In genomic region chr6:167947716-167948115, GRCh38 we compare ENCODE assay signal across 27 cellular contexts. TPM values are rescaled to one million over a fixed set of nuclear protein-coding genes. Genes with fewer than 3 reads are reported as not detected.
DNase-seq lines count a peak whose midpoint lies in the region; TF ChIP-seq lines count a peak whose summit lies in the region.
"Had no signal": no experiment of that assay in that cellular context is flagged by ENCODE, and none has a peak within 500 bp of the region (broad histone marks: within the 10 kb centered on the region; RNA-seq: fewer than 3 reads in every experiment).

No MANE protein-coding gene starts in this region.

- H3K9me3 ChIP-seq in mesenchymal stem cell (ENCODE audit: control insufficient read depth, low read length), result no peaks in the 10 kb centered on the region
- H3K9me3 ChIP-seq: BE2C, BLaER1 had no signal

- intact Hi-C loops in activated T-helper 1 cell treated with anti-CD3 and anti-CD28 coated beads, Interleukin-12 subunit alpha, Interleukin-12 subunit beta, Interleukin-2, Interleukin-4 antibody, amounts not matched to agents 30 ng/mL and 10 ng/mL and 1 ng/mL, durations not matched to agents 14 hours and 24 hours and 36 hours (cut with micrococcal nuclease), result no loop called here

- TF ChIP-seq CTCF in glutamatergic neuron (IDR thresholded peaks at IDR 0.05; ENCODE audit: partially characterized antibody, unreplicated experiment) (no peak), osteocyte (IDR thresholded peaks at IDR 0.05) (no peak)

- H3K9me3 Mint-ChIP-seq in glutamatergic neuron (ENCODE audit: unreplicated experiment), result peaks cover 5% of the 10 kb centered on the region
- H3K9me3 Mint-ChIP-seq in activated T-helper 1 cell treated with anti-CD3 and anti-CD28 coated beads, Interleukin-12 subunit alpha, Interleukin-12 subunit beta, Interleukin-2, Interleukin-4 antibody, amounts not matched to agents 30 ng/mL and 10 ng/mL and 1 ng/mL, durations not matched to agents 14 hours and 24 hours and 36 hours, result no peaks in the 10 kb centered on the region
- H3K9me3 Mint-ChIP-seq in osteocyte (ENCODE audit: unreplicated experiment), result no peaks in the 10 kb centered on the region
- H3K9me3 Mint-ChIP-seq: CD4-positive, alpha-beta memory T cell; CD4-positive, CD25-positive, alpha-beta regulatory T cell; CD8-positive, alpha-beta memory T cell had no signal

- H3K27me3 Mint-ChIP-seq in glutamatergic neuron (ENCODE audit: unreplicated experiment) (peaks cover 5% of the 10 kb centered on the region), osteocyte (ENCODE audit: unreplicated experiment) (no peaks in the 10 kb centered on the region)
- no peaks in the 10 kb centered on the region for H3K27me3 Mint-ChIP-seq in activated T-helper 1 cell treated with anti-CD3 and anti-CD28 coated beads, Interleukin-12 subunit alpha, Interleukin-12 subunit beta, Interleukin-2, Interleukin-4 antibody, amounts not matched to agents 30 ng/mL and 10 ng/mL and 1 ng/mL, durations not matched to agents 14 hours and 24 hours and 36 hours (ENCODE audit: insufficient read depth)
- H3K27me3 Mint-ChIP-seq: CD4-positive, alpha-beta memory T cell; CD4-positive, CD25-positive, alpha-beta regulatory T cell; CD8-positive, alpha-beta memory T cell had no signal

- H3K4me3 Mint-ChIP-seq in glutamatergic neuron (ENCODE audit: unreplicated experiment) (no peak overlapping the region), osteocyte (ENCODE audit: unreplicated experiment) (no peak overlapping the region)
- H3K4me3 Mint-ChIP-seq in activated T-helper 1 cell treated with anti-CD3 and anti-CD28 coated beads, Interleukin-12 subunit alpha, Interleukin-12 subunit beta, Interleukin-2, Interleukin-4 antibody, amounts not matched to agents 30 ng/mL and 10 ng/mL and 1 ng/mL, durations not matched to agents 14 hours and 24 hours and 36 hours, result no peak overlapping the region
- H3K4me3 Mint-ChIP-seq: CD14-positive monocyte; CD4-positive, alpha-beta memory T cell; CD8-positive, alpha-beta memory T cell had no signal

- peaks cover 23 to 87% of the 10 kb centered on the region in 2 experiments for H3K36me3 ChIP-seq in mesenchymal stem cell (ENCODE audit: control insufficient read depth in 1 of 2, insufficient read depth in 2 of 2, low read depth in 1 of 2, low read length in 2 of 2)

- H3K14ac ChIP-seq in mesenchymal stem cell (ENCODE audit: low read length in 2 of 2), result no peak overlapping the region

- no peak overlapping the region for H4K91ac ChIP-seq in mesenchymal stem cell (ENCODE audit: low read length)

- H2BK120ac ChIP-seq in mesenchymal stem cell (ENCODE audit: low read depth, low read length), result no peak overlapping the region

- no peak overlapping the region for H2BK5ac ChIP-seq in mesenchymal stem cell (ENCODE audit: low read depth, low read length, poor library complexity, severe bottlenecking)

- no peak overlapping the region for H3K4me3 ChIP-seq in mesenchymal stem cell (ENCODE audit: insufficient read depth in 1 of 2, low read depth in 1 of 2, low read length in 2 of 2)
- H3K4me3 ChIP-seq: BLaER1, GM12878 had no signal

- no peak overlapping the region for H3K4ac ChIP-seq in mesenchymal stem cell (ENCODE audit: low read depth in 1 of 2, low read length in 2 of 2)

- H4K8ac ChIP-seq in mesenchymal stem cell (ENCODE audit: low read length), result no peak overlapping the region

- peaks cover 20% of the 10 kb centered on the region for H3K4me1 ChIP-seq in mesenchymal stem cell (ENCODE audit: control insufficient read depth, insufficient read depth, low read depth, low read length)
- H3K4me1 ChIP-seq: BE2C had no signal

- no peak overlapping the region for H2AFZ ChIP-seq in mesenchymal stem cell (ENCODE audit: low read depth, low read length)

- peak overlapping the region; percentile 46 for H3K27ac ChIP-seq in mesenchymal stem cell (ENCODE audit: low read length, poor library complexity, severe bottlenecking)
- H3K27ac ChIP-seq: BLaER1 had no signal

- no peak overlapping the region for H3K23ac ChIP-seq in mesenchymal stem cell (ENCODE audit: low read length in 2 of 2)

- H3K4me1 Mint-ChIP-seq in glutamatergic neuron (ENCODE audit: low read depth, unreplicated experiment) (peaks cover 17% of the 10 kb centered on the region), osteocyte (ENCODE audit: unreplicated experiment) (peaks cover 1% of the 10 kb centered on the region)
- no peaks in the 10 kb centered on the region for H3K4me1 Mint-ChIP-seq in activated T-helper 1 cell treated with anti-CD3 and anti-CD28 coated beads, Interleukin-12 subunit alpha, Interleukin-12 subunit beta, Interleukin-2, Interleukin-4 antibody, amounts not matched to agents 30 ng/mL and 10 ng/mL and 1 ng/mL, durations not matched to agents 14 hours and 24 hours and 36 hours (ENCODE audit: low read depth)
- H3K4me1 Mint-ChIP-seq: CD14-positive monocyte; CD4-positive, alpha-beta memory T cell; CD4-positive, CD25-positive, alpha-beta regulatory T cell; CD8-positive, alpha-beta memory T cell had no signal

- peaks cover 26% of the 10 kb centered on the region for H3K36me3 Mint-ChIP-seq in glutamatergic neuron (ENCODE audit: unreplicated experiment)
- peaks cover 24% of the 10 kb centered on the region for H3K36me3 Mint-ChIP-seq in activated T-helper 1 cell treated with anti-CD3 and anti-CD28 coated beads, Interleukin-12 subunit alpha, Interleukin-12 subunit beta, Interleukin-2, Interleukin-4 antibody, amounts not matched to agents 30 ng/mL and 10 ng/mL and 1 ng/mL, durations not matched to agents 14 hours and 24 hours and 36 hours (ENCODE audit: low read depth)
- peaks cover 60% of the 10 kb centered on the region for H3K36me3 Mint-ChIP-seq in osteocyte (ENCODE audit: unreplicated experiment)
- H3K36me3 Mint-ChIP-seq: CD14-positive monocyte had no signal

- H2BK15ac ChIP-seq in mesenchymal stem cell (ENCODE audit: low read depth, poor library complexity, severe bottlenecking), result no peak overlapping the region

- H3K4me2 ChIP-seq in mesenchymal stem cell (ENCODE audit: low read length, poor library complexity, severe bottlenecking), result no peak overlapping the region
- H3K4me2 ChIP-seq: BLaER1 had no signal

- peaks cover 18% of the 10 kb centered on the region for H3K79me1 ChIP-seq in mesenchymal stem cell (replicated peaks; ENCODE audit: low read length, poor library complexity, severe bottlenecking)

- H3K9ac ChIP-seq in mesenchymal stem cell (ENCODE audit: low read length), result no peak overlapping the region
- H3K9ac ChIP-seq: BLaER1 had no signal

- DNase-seq in SK-N-DZ (ENCODE audit: low spot score) (peak; percentile 36), glutamatergic neuron (no peak), mesenchymal stem cell (no peak), osteocyte (ENCODE audit: extremely low spot score, unreplicated experiment) (no peak), NCI-H2196 (lab: John Stamatoyannopoulos, UW; ENCODE audit: unreplicated experiment) (no peak)
- DNase-seq in activated T-helper 1 cell treated with anti-CD3 and anti-CD28 coated beads, Interleukin-12 subunit alpha, Interleukin-12 subunit beta, Interleukin-2, Interleukin-4 antibody, amounts not matched to agents 30 ng/mL and 10 ng/mL and 1 ng/mL, durations not matched to agents 14 hours and 24 hours and 36 hours (ENCODE audit: low spot score), result no peak
- DNase-seq: 8988T; ACHN; BE2C; C1 segment of cervical spinal cord; CD4-positive, alpha-beta memory T cell; CD4-positive, CD25-positive, alpha-beta regulatory T cell; CD8-positive, alpha-beta memory T cell; COR-L47; DMS 273 treated with DMSO at 0.1 percent for 48 hours; DMS153; DMS53; DMS79; DND-41; EL; GDM1 had no signal

- peak overlapping the region; percentile 28 for H3K27ac Mint-ChIP-seq in glutamatergic neuron (ENCODE audit: unreplicated experiment)
- no peak overlapping the region for H3K27ac Mint-ChIP-seq in activated T-helper 1 cell treated with anti-CD3 and anti-CD28 coated beads, Interleukin-12 subunit alpha, Interleukin-12 subunit beta, Interleukin-2, Interleukin-4 antibody, amounts not matched to agents 30 ng/mL and 10 ng/mL and 1 ng/mL, durations not matched to agents 14 hours and 24 hours and 36 hours
- no peak overlapping the region for H3K27ac Mint-ChIP-seq in osteocyte (ENCODE audit: unreplicated experiment)
- H3K27ac Mint-ChIP-seq: CD14-positive monocyte; CD4-positive, alpha-beta memory T cell; CD4-positive, CD25-positive, alpha-beta regulatory T cell; CD8-positive, alpha-beta memory T cell had no signal

- no peak overlapping the region for H2AK5ac ChIP-seq in mesenchymal stem cell (ENCODE audit: low read length, severe bottlenecking)

- no peak overlapping the region for H3K18ac ChIP-seq in mesenchymal stem cell (ENCODE audit: low read depth in 1 of 2, low read length in 2 of 2)

- H2BK12ac ChIP-seq in mesenchymal stem cell (ENCODE audit: low read length in 2 of 2), result no peak overlapping the region

- H3K27me3 ChIP-seq in mesenchymal stem cell (ENCODE audit: control insufficient read depth in 1 of 2, insufficient read depth in 1 of 2, low read length in 2 of 2), result no peaks in the 10 kb centered on the region
- H3K27me3 ChIP-seq: BE2C, BLaER1 had no signal

- WGBS in mesenchymal stem cell, result 100% methylated on average over 1 of the region's 1 CpG

RNA-seq across cellular contexts. Expression of gene KIF25, which starts 49.8 kb away (rescaled TPM):
- polyA plus RNA-seq in SK-N-DZ (2014; cell fraction: cytosol; rRNA removed), result 0.17 and 0.28 TPM in 2 replicates
- 0.76 and 4.6 TPM in 2 replicates for polyA plus RNA-seq in SK-N-DZ (2014; cell fraction: nucleus; rRNA removed)
- total RNA-seq in glutamatergic neuron (ENCODE audit: unreplicated experiment), result not detected
- polyA plus RNA-seq in mesenchymal stem cell (2013, experiment 1 of 2), result 0.40 TPM
- polyA plus RNA-seq in mesenchymal stem cell (2013, experiment 2 of 2), result 0.63 TPM
- not detected in 2 replicates for total RNA-seq in activated T-helper 1 cell treated with anti-CD3 and anti-CD28 coated beads, Interleukin-12 subunit alpha, Interleukin-12 subunit beta, Interleukin-2, Interleukin-4 antibody, amounts not matched to agents 30 ng/mL and 10 ng/mL and 1 ng/mL, durations not matched to agents 14 hours and 24 hours and 36 hours
- not detected in 2 replicates for total RNA-seq in osteocyte
- total RNA-seq: CD4-positive, alpha-beta memory T cell; CD4-positive, CD25-positive, alpha-beta regulatory T cell; CD8-positive, alpha-beta memory T cell; Daoy; G401; GM12878 had no signal
- polyA plus RNA-seq: AG04450; CD14-positive monocyte; CD4-positive, alpha-beta memory T cell; CD4-positive, CD25-positive, alpha-beta regulatory T cell; CD8-positive, alpha-beta memory T cell; GM12878 had no signal
